8 cellular contexts compared by ENCODE assay signal in genomic region chr20:10603971-10604864, GRCh38.
DNase-seq lines count a peak whose midpoint lies in the region; ATAC-seq and TF ChIP-seq lines count a peak whose summit lies in the region.

No MANE protein-coding gene starts in this region.

- H3K4me3 ChIP-seq in MG63, result no peak overlapping the region
- H3K4me3 ChIP-seq in ectodermal cell (ENCODE audit: insufficient read depth, low read depth, low read length), result no peak overlapping the region
- no peak overlapping the region for H3K4me3 ChIP-seq in mesodermal cell (ENCODE audit: extremely low read depth, insufficient read depth, low read length, poor library complexity, severe bottlenecking)

- H3K36me3 ChIP-seq in MG63 (peaks cover 6% of the 10 kb centered on the region; the same call in 1 of the 2 replicates), ectodermal cell (ENCODE audit: control insufficient read depth, insufficient read depth, low read length) (no peaks in the 10 kb centered on the region), mesodermal cell (ENCODE audit: control insufficient read depth, insufficient read depth, low read length) (peaks cover 8% of the 10 kb centered on the region)

- TF ChIP-seq CTCF in CD14-positive monocyte (IDR thresholded peaks at IDR 0.05), result no peak

- WGBS in ectodermal cell, 2 experiments, result 38 to 49% methylated on average over 8 of the region's 8 CpGs
- WGBS in mesodermal cell (ENCODE audit: insufficient coverage in 2 of 2), 2 experiments, result 67 to 87% methylated on average over 5 of the region's 8 CpGs

- H3K4me1 Mint-ChIP-seq in CD14-positive monocyte, result no peaks in the 10 kb centered on the region

- H3K4me3 Mint-ChIP-seq in CD14-positive monocyte, result no peak overlapping the region

- H3K27ac Mint-ChIP-seq in CD14-positive monocyte, result no peak overlapping the region

- peaks cover 49 to 50% of the 10 kb centered on the region in 2 donors for H3K36me3 Mint-ChIP-seq in CD14-positive monocyte

- ATAC-seq in HG03280 (IDR thresholded peaks at IDR 0.05; ENCODE audit: unreplicated experiment), result no peak

- H3K27me3 Mint-ChIP-seq in CD14-positive monocyte (ENCODE audit: low read depth in 3 of 3), result no peaks in the 10 kb centered on the region

- DNase-seq in 8988T (peak; percentile 35), MG63 (peak; percentile 57), CD14-positive monocyte (ENCODE audit: low spot score) (no peak), NCI-H1417 treated with DMSO at 0.1 percent for 48 hours (lab: John Stamatoyannopoulos, UW) (no peak)
- no peak for DNase-seq in activated CD4-positive, alpha-beta T cell treated with anti-CD3 and anti-CD28 coated beads for 1 hour

- H3K9me3 Mint-ChIP-seq in CD14-positive monocyte, result no peaks in the 10 kb centered on the region

- H3K9me3 ChIP-seq in MG63 (peaks cover 9% of the 10 kb centered on the region), ectodermal cell (ENCODE audit: control insufficient read depth, low read length) (no peaks in the 10 kb centered on the region), mesodermal cell (ENCODE audit: control insufficient read depth, low read length) (no peaks in the 10 kb centered on the region)

- H3K27me3 ChIP-seq in MG63 (no peaks in the 10 kb centered on the region), ectodermal cell (ENCODE audit: control insufficient read depth, insufficient read depth, low read length, poor library complexity, severe bottlenecking) (no peaks in the 10 kb centered on the region)

- intact Hi-C loops in CD14-positive monocyte (cut with micrococcal nuclease), result no loop called here

- no peaks in the 10 kb centered on the region for H3K4me1 ChIP-seq in ectodermal cell (ENCODE audit: control insufficient read depth, insufficient read depth, low read length)
- H3K4me1 ChIP-seq in mesodermal cell (ENCODE audit: control insufficient read depth, insufficient read depth, low read length, poor library complexity, severe bottlenecking), result peaks cover 21% of the 10 kb centered on the region

- H3K27ac ChIP-seq in ectodermal cell (ENCODE audit: insufficient read depth, low read depth, low read length, poor library complexity, severe bottlenecking) (peak overlapping the region; percentile 64), mesodermal cell (ENCODE audit: low read depth, low read length, severe bottlenecking) (peak overlapping the region; percentile 63)

Comparison
In these comparisons a context has a peak if more than half of its experiments do, and no peak if none do; other contexts are left out.
1. DNase-seq: peak in 8988T (single experiment) and MG63 (single experiment); none in activated CD4-positive, alpha-beta T cell treated with anti-CD3 and anti-CD28 coated beads for 1 hour (single experiment), CD14-positive monocyte (single experiment) and NCI-H1417 treated with DMSO at 0.1 percent for 48 hours (single experiment).